In the genomic region with DNA sequence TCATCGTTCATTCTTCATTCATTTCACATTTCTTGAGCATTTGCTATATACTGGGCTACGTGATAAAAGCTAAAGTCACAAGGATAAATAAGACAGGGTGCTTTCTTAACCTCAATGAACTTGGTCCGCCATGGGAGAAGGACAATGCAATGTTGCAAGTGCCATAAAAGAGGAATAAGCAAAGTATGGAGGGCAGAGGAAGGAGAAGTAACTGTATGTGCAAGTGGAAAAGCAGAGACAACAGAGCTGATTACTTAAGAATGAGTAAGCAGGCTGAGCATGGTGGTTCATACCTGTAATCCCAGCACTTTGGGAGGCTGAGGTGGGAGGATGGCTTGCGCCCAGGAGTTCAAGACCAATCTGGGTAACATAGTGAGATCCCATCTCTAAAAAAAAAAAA, we compare ENCODE assay signal across 2 cellular contexts.
TF ChIP-seq lines count a peak whose summit lies in the region.

No MANE protein-coding gene starts in this region.

TF ChIP-seq in liver, 16 proteins besides CTCF, POLR2A, EP300 and RAD21:
- TF ChIP-seq YY1 (IDR thresholded peaks at IDR 0.05) (peak; percentile 37), GABPA (IDR thresholded peaks at IDR 0.05 in 1 of 2, conservative IDR thresholded peaks at IDR 0.05 in 1 of 2) (no peak)
TF ChIP-seq in liver: peak in this region for 1.

TF ChIP-seq in HepG2, 621 proteins besides CTCF, POLR2A, EP300 and RAD21:
- no peak for TF ChIP-seq ZNF792 (CRISPR knock-in tag; IDR thresholded peaks at IDR 0.05)
